Comparison of ENCODE assay signal across 1 cellular context in genomic region chr1:54585181-54586066, GRCh38.
TF ChIP-seq lines count a peak whose summit lies in the region.

No MANE protein-coding gene starts in this region.

TF ChIP-seq in GM23338, 12 proteins besides CTCF, POLR2A, EP300 and RAD21 (continued from another document):
- no peak for TF ChIP-seq REST (IDR thresholded peaks at IDR 0.05; ENCODE audit: unreplicated experiment)
- no peak for TF ChIP-seq CREB1 (CRISPR knock-in tag; IDR thresholded peaks at IDR 0.05; ENCODE audit: low read depth)
- no peak for TF ChIP-seq JUNB (IDR thresholded peaks at IDR 0.05; ENCODE audit: unreplicated experiment)
- no peak for TF ChIP-seq NANOG (IDR thresholded peaks at IDR 0.05; ENCODE audit: borderline replicate concordance)
- TF ChIP-seq EZH2phosphoT487 (IDR thresholded peaks at IDR 0.05; ENCODE audit: unreplicated experiment): no peak
- no peak for TF ChIP-seq ZNF462 (CRISPR knock-in tag; IDR thresholded peaks at IDR 0.05)
- TF ChIP-seq ZNF331 (CRISPR knock-in tag; IDR thresholded peaks at IDR 0.05; ENCODE audit: low read depth): no peak
- TF ChIP-seq POLR2AphosphoS5 (IDR thresholded peaks at IDR 0.05; ENCODE audit: low read depth): no peak
- TF ChIP-seq EZH2 (IDR thresholded peaks at IDR 0.05; ENCODE audit: low read depth, unreplicated experiment): no peak
- no peak for TF ChIP-seq ETS1 (IDR thresholded peaks at IDR 0.05)
TF ChIP-seq in GM23338: peak in this region for 0.
